18 cellular contexts compared by ENCODE assay signal in genomic region chr10:55146032-55146431, GRCh38.
DNase-seq lines count a peak whose midpoint lies in the region; ATAC-seq and TF ChIP-seq lines count a peak whose summit lies in the region.
"Had no signal": no experiment of that assay in that cellular context is flagged by ENCODE, and none has a peak within 500 bp of the region (broad histone marks: within the 10 kb centered on the region; RNA-seq: fewer than 3 reads in every experiment).

No MANE protein-coding gene starts in this region.

- no peaks in the 10 kb centered on the region for H3K27me3 ChIP-seq in GM23248 (replicated peaks; ENCODE audit: insufficient read depth)
- H3K27me3 ChIP-seq: stomach had no signal

- no peak for ATAC-seq in activated CD4-positive, CD25-positive, alpha-beta regulatory T cell treated with anti-CD3 and anti-CD28 coated beads, Interleukin-2, amount 50 U/mL, for 24 hours
- ATAC-seq: lower lobe of right lung had no signal

- H3K4me3 ChIP-seq in GM23248 (no peak overlapping the region), NB4 (ENCODE audit: low read depth, low read length) (no peak overlapping the region)
- H3K4me3 ChIP-seq: lower lobe of right lung, stomach had no signal

- in situ Hi-C loops in GM23248 (cut with MboI): no loop called here

- no peaks in the 10 kb centered on the region for H3K9me2 ChIP-seq in GM23248 (ENCODE audit: insufficient read depth)

- no peaks in the 10 kb centered on the region for H3K9me3 ChIP-seq in GM23248 (ENCODE audit: low read depth)
- H3K9me3 ChIP-seq: lower lobe of right lung, stomach had no signal

- no peaks in the 10 kb centered on the region for H3F3A ChIP-seq in GM23248 (ENCODE audit: insufficient read depth)

- no peaks in the 10 kb centered on the region for H3K79me2 ChIP-seq in GM23248 (ENCODE audit: insufficient read depth)

- WGBS in GM23248 (ENCODE audit: low coverage in 1 of 2, low lambda C conversion rate in 2 of 2, missing lambda C conversion rate in 2 of 2), 2 experiments: 18 to 24% methylated on average over 5 of the region's 5 CpGs

- no peak overlapping the region for H2AFZ ChIP-seq in GM23248

- no peak overlapping the region for H3K27ac ChIP-seq in GM23248
- H3K27ac ChIP-seq: lower lobe of right lung, stomach had no signal

- TF ChIP-seq POLR2A in NB4 (IDR thresholded peaks at IDR 0.05; ENCODE audit: extremely low read depth, insufficient read length): no peak

- H4K20me1 ChIP-seq in GM23248 (ENCODE audit: insufficient read depth): no peaks in the 10 kb centered on the region

- no peak overlapping the region for H3K4me2 ChIP-seq in GM23248 (ENCODE audit: unreplicated experiment)

- H3K9ac ChIP-seq in GM23248: no peak overlapping the region

- H3K36me3 ChIP-seq in GM23248 (ENCODE audit: low read depth): no peaks in the 10 kb centered on the region
- H3K36me3 ChIP-seq: lower lobe of right lung, stomach had no signal

- DNase-seq in GM23248 (peak; percentile 24), NB4 (ENCODE audit: low read depth) (peak; percentile 64), astrocyte of the hippocampus (ENCODE audit: low read depth, low spot score) (peak; percentile 87), kidney tubule cell (ENCODE audit: low spot score) (peak; percentile 91), middle frontal gyrus (ENCODE audit: extremely low spot score, low spot score) (no peak), HuH-7 (ENCODE audit: low spot score) (no peak), midbrain (lab: John Stamatoyannopoulos, UW) (no peak)
- DNase-seq: activated CD4-positive, alpha-beta T cell treated with anti-CD3 and anti-CD28 coated beads for 1 hour; activated naive CD4-positive, alpha-beta T cell treated with anti-CD3 and anti-CD28 coated beads, Interleukin-2, amount 10 ng/mL, durations not matched to agents 7 days and 5 days; effector CD4-positive, alpha-beta T cell; lower lobe of right lung; NCI-H2107; NCI-H748 treated with DMSO at 0.1 percent for 48 hours; nephron progenitor cell; retina; Right ventricle myocardium superior; stomach had no signal

- H3K4me1 ChIP-seq in GM23248 (ENCODE audit: insufficient read depth): no peaks in the 10 kb centered on the region
- H3K4me1 ChIP-seq: lower lobe of right lung, stomach had no signal

- no peak for TF ChIP-seq CTCF in NB4 (IDR thresholded peaks at IDR 0.05; ENCODE audit: low read depth, low read length)

Comparison
In these comparisons a context has a peak if more than half of its experiments do, and no peak if none do; other contexts are left out.
1. DNase-seq: peak in GM23248 (single experiment), NB4 (single experiment), astrocyte of the hippocampus (single experiment) and kidney tubule cell (single experiment); none in middle frontal gyrus (single experiment), HuH-7 (single experiment) and midbrain (single experiment).